In genomic region chr1:218518341-218518740, GRCh38 we compare ENCODE assay signal across 34 cellular contexts.
"Had no signal": no experiment of that assay in that cellular context is flagged by ENCODE, and none has a peak within 500 bp of the region (broad histone marks: within the 10 kb centered on the region; RNA-seq: fewer than 3 reads in every experiment).

No MANE protein-coding gene starts in this region.

- ATAC-seq: activated naive CD4-positive, alpha-beta T cell treated with anti-CD3 and anti-CD28 coated beads, Interleukin-2, amount 50 U/mL, for 72 hours; activated T-cell treated with anti-CD3 and anti-CD28 coated beads, Interleukin-2, amount 50 U/mL, for 4 hours; body of pancreas; Right ventricle myocardium inferior had no signal

- H3K36me3 ChIP-seq: adrenal gland, breast epithelium, MG63 had no signal

- H3K27ac ChIP-seq: adrenal gland, body of pancreas, breast epithelium, PC-9, RWPE1, VCaP had no signal

- H2AFZ ChIP-seq: PC-9 had no signal

- H3K4me2 ChIP-seq: PC-9 had no signal

- H3K4me3 ChIP-seq: adrenal gland, body of pancreas, breast epithelium, MG63, PC-9 had no signal

- DNase-seq: activated B cell treated with CpG ODN at 0.5 μM for 24 hours; activated CD4-positive, alpha-beta memory T cell treated with anti-CD3 and anti-CD28 coated beads for 36 hours; activated CD4-positive, alpha-beta T cell treated with anti-CD3 and anti-CD28 coated beads for 4 hours; activated CD4-positive, alpha-beta T cell treated with anti-CD3 and anti-CD28 coated beads, Interleukin-2, amount 50 U/mL, for 1 hour; activated CD4-positive, CD25-positive, alpha-beta regulatory T cell treated with anti-CD3 and anti-CD28 coated beads, Interleukin-2, amount 50 U/mL, for 72 hours; activated CD8-positive, alpha-beta memory T cell treated with anti-CD3 and anti-CD28 coated beads, Interleukin-2, amount 50 U/mL, for 4 hours; activated gamma-delta T cell treated with Interleukin-2 at 50 U/mL for 16 hours; activated naive CD4-positive, alpha-beta T cell treated with anti-CD3 and anti-CD28 coated beads for 36 hours; activated T-cell treated with anti-CD3 and anti-CD28 coated beads for 4 hours; activated T-cell treated with anti-CD3 and anti-CD28 coated beads, Interleukin-2, amount 50 U/mL, for 4 hours; adrenal gland; body of pancreas; caudate nucleus; cerebellar nuclear complex; MG63; NCI-H1048; NCI-H1105 treated with DMSO at 0.1 percent for 48 hours; NCI-H1436; NCI-H1694; NCI-H1930; NCI-H345; NCI-H524 treated with DMSO at 0.1 percent for 48 hours; PC-9; SIG-M5; SW 1271; T-helper 1 cell; T-helper 9 cell had no signal

- H3K9me3 ChIP-seq: adrenal gland, body of pancreas, breast epithelium, MG63 had no signal

- H3K4me1 ChIP-seq: adrenal gland, body of pancreas, breast epithelium had no signal

- H3K27me3 ChIP-seq: adrenal gland, body of pancreas, breast epithelium, MG63 had no signal

- FAIRE-seq: astrocyte, RCC 7860 had no signal
